22 cellular contexts compared by ENCODE assay signal in genomic region chr2:8558956-8559355, GRCh38.
DNase-seq lines count a peak whose midpoint lies in the region; ATAC-seq, FAIRE-seq and TF ChIP-seq lines count a peak whose summit lies in the region.
"Had no signal": no experiment of that assay in that cellular context is flagged by ENCODE, and none has a peak within 500 bp of the region (broad histone marks: within the 10 kb centered on the region; RNA-seq: fewer than 3 reads in every experiment).

No MANE protein-coding gene starts in this region.

- no peak for FAIRE-seq in GM12878 (lab: Jason Lieb, UNC)
- FAIRE-seq: A204.1, G401.6, GM12892, GM18507, HTR-8/SVneo had no signal

- H3K9ac ChIP-seq in HCT116 (ENCODE audit: low read length) = no peak overlapping the region
- H3K9ac ChIP-seq in GM12878 (ENCODE audit: control insufficient read depth, insufficient read depth, low read length) = no peak overlapping the region

- intact Hi-C loops in HCT116 (cut with micrococcal nuclease) (no loop called here), OCI-LY7 (cut with micrococcal nuclease; ENCODE audit: unreplicated experiment) (no loop called here), GM12878 (cut with micrococcal nuclease; ENCODE audit: unreplicated experiment) (no loop called here)

- H3K79me2 ChIP-seq in HCT116 (ENCODE audit: insufficient read depth, low read length) (no peaks in the 10 kb centered on the region), OCI-LY7 (ENCODE audit: insufficient read depth, low read depth, low read length) (peaks cover 70% of the 10 kb centered on the region), GM12878 (ENCODE audit: control insufficient read depth, insufficient read depth, low read length) (no peaks in the 10 kb centered on the region)

- RAD21 ChIA-PET in HCT116 (lab: Charles Lee; ENCODE audit: low non-redundant PET in 1 of 2, low total read pairs in 2 of 2, uncharacterized antibody in 2 of 2, unreplicated experiment in 2 of 2) (no interaction called here), GM12878 (lab: Charles Lee; ENCODE audit: unreplicated experiment) (no interaction called here)

- SMC1A ChIA-PET in GM12878 (lab: Charles Lee; ENCODE audit: uncharacterized antibody, unreplicated experiment) = interaction anchor here (1.2 to 2.5 kb wide), 3 partner anchors 13 to 25 kb away, joined by 3 to 19 read pairs (median 7); no protein-coding TSS in a partner anchor

- H3K27ac ChIP-seq in HCT116 (ENCODE audit: low read depth, low read length) (no peak overlapping the region), OCI-LY7 (ENCODE audit: low read depth, low read length, poor library complexity, severe bottlenecking) (peak overlapping the region; percentile 5), GM12878 (ENCODE audit: control insufficient read depth, insufficient read depth) (no peak overlapping the region)

- ATAC-seq in HCT116 (no peak), GM12878 (no peak), GM21619 (IDR thresholded peaks at IDR 0.05; ENCODE audit: unreplicated experiment) (no peak), GM21528 (IDR thresholded peaks at IDR 0.05; ENCODE audit: low FRiP score, unreplicated experiment) (no peak)

- no peaks in the 10 kb centered on the region for H3K9me2 ChIP-seq in HCT116 (ENCODE audit: insufficient read depth)
- H3K9me2 ChIP-seq in OCI-LY7 (ENCODE audit: insufficient read depth, low read length) = no peaks in the 10 kb centered on the region

- no peak for TF ChIP-seq RAD21 in HCT116 (IDR thresholded peaks at IDR 0.05; ENCODE audit: low read depth)
- TF ChIP-seq RAD21 in GM12878 (IDR thresholded peaks at IDR 0.05; ENCODE audit: insufficient read depth, low read depth, low read length) = no peak

- H4K20me1 ChIP-seq in HCT116 (ENCODE audit: insufficient read depth) = no peaks in the 10 kb centered on the region
- H4K20me1 ChIP-seq in OCI-LY7 (ENCODE audit: insufficient read depth, low read length) = no peaks in the 10 kb centered on the region
- H4K20me1 ChIP-seq in GM12878 (ENCODE audit: control insufficient read depth, insufficient read depth) = no peaks in the 10 kb centered on the region

- in situ Hi-C loops in GM12878 (cut with MboI) = no loop called here

- H3K27me3 ChIP-seq in HCT116 (ENCODE audit: insufficient read depth, low read length) (no peaks in the 10 kb centered on the region), GM12878 (replicated peaks in 1 of 2; ENCODE audit: control insufficient read depth in 2 of 2, insufficient read depth in 2 of 2, low read length in 1 of 2) (no peaks in the 10 kb centered on the region)
- H3K27me3 ChIP-seq: BE2C had no signal

- H2AFZ ChIP-seq in HCT116 (ENCODE audit: low read depth, low read length, poor library complexity, severe bottlenecking) (no peak overlapping the region), OCI-LY7 (ENCODE audit: low read length) (no peak overlapping the region), GM12878 (ENCODE audit: control insufficient read depth, low read depth, low read length) (no peak overlapping the region)

- POLR2A ChIA-PET in HCT116 (lab: Charles Lee) (no interaction called here), OCI-LY7 (lab: Charles Lee) (interaction anchor here (1.0 to 4.6 kb wide), 4 partner anchors 9 to 46 kb away, joined by 3 to 62 read pairs (median 3); no protein-coding TSS in a partner anchor), GM12878 (lab: Charles Lee) (interaction anchor here (1.8 kb wide), 1 partner anchor 12 kb away, joined by 9 read pairs; no protein-coding TSS in a partner anchor)

- BruUV-seq in HCT116 (replicated peaks; lab: Mats Ljungman, UMichigan) (no TSS peak), OCI-LY7 (replicated peaks; lab: Mats Ljungman, UMichigan) (no TSS peak), GM12878 (replicated peaks; lab: Mats Ljungman, UMichigan) (no TSS peak)

- CTCF ChIA-PET in HCT116 (lab: Charles Lee) = no interaction called here
- CTCF ChIA-PET in OCI-LY7 (lab: Charles Lee; ENCODE audit: unreplicated experiment) = interaction anchor here (0.6 to 1.6 kb wide), 2 partner anchors 13 to 542 kb away, joined by 3 to 6 read pairs; no protein-coding TSS in a partner anchor
- CTCF ChIA-PET in GM12878 (lab: Yijun Ruan, JAX) = interaction anchor here (1.3 to 2.0 kb wide), 3 partner anchors 13 to 1354 kb away, joined by 3 to 11 read pairs (median 3); no protein-coding TSS in a partner anchor

- no peak overlapping the region for H3K4me3 ChIP-seq in HCT116 (replicated peaks in 1 of 2; ENCODE audit: low read depth in 1 of 2, low read length in 2 of 2)
- no peak overlapping the region for H3K4me3 ChIP-seq in OCI-LY7 (ENCODE audit: low read depth, low read length, poor library complexity, severe bottlenecking)
- no peak overlapping the region for H3K4me3 ChIP-seq in GM12878
- H3K4me3 ChIP-seq: HAP-1 had no signal

- H3K4me2 ChIP-seq in HCT116 (ENCODE audit: low read length) (no peak overlapping the region), OCI-LY7 (ENCODE audit: low read length) (no peak overlapping the region), GM12878 (ENCODE audit: control insufficient read depth, insufficient read depth) (no peak overlapping the region)

- TF ChIP-seq CTCF in HCT116 (IDR thresholded peaks at IDR 0.05 in 2 of 3, conservative IDR thresholded peaks at IDR 0.05 in 1 of 3; ENCODE audit: borderline replicate concordance in 1 of 3, insufficient read depth in 1 of 3, low read depth in 2 of 3, low read length in 2 of 3) (no peak), OCI-LY7 (conservative IDR thresholded peaks at IDR 0.05; ENCODE audit: low read length) (no peak), GM12878 (IDR thresholded peaks at IDR 0.05 in 2 of 3, conservative IDR thresholded peaks at IDR 0.05 in 1 of 3; ENCODE audit: control insufficient read depth in 2 of 3, extremely low read depth in 1 of 3, insufficient read depth in 1 of 3, low read depth in 3 of 3, low read length in 3 of 3) (no peak)

- H3K36me3 ChIP-seq in HCT116 (ENCODE audit: control insufficient read depth in 1 of 2, insufficient read depth in 2 of 2, low read length in 2 of 2) (no peaks in the 10 kb centered on the region), OCI-LY7 (ENCODE audit: insufficient read depth, low read length) (peaks cover 91% of the 10 kb centered on the region), GM12878 (ENCODE audit: control insufficient read depth in 2 of 2, insufficient read depth in 2 of 2, low read length in 1 of 2) (no peaks in the 10 kb centered on the region)
- H3K36me3 ChIP-seq: BE2C, HAP-1 had no signal

- DNase-seq in HCT116 (ENCODE audit: low read depth, low spot score) (no peak), OCI-LY7 (ENCODE audit: low spot score) (no peak), GM12878 (ENCODE audit: low read depth, low spot score) (no peak), DMS79 (lab: John Stamatoyannopoulos, UW) (no peak)
- DNase-seq: ACHN; BE2C; C1 segment of cervical spinal cord; CD4-positive, CD25-positive, alpha-beta regulatory T cell; CD8-positive, alpha-beta memory T cell; COR-L47; DMS 273 treated with DMSO at 0.1 percent for 48 hours; DMS53; HFFc6; KG1 had no signal

- WGBS in GM12878 (ENCODE audit: insufficient coverage, insufficient replicate concordance, low lambda C conversion rate, missing lambda C conversion rate) = 70% methylated on average over 2 of the region's 2 CpGs

- H3K9me3 ChIP-seq in HCT116 (ENCODE audit: control insufficient read depth in 1 of 2, insufficient read depth in 1 of 2, low read depth in 1 of 2, low read length in 2 of 2) (peaks cover 0 to 8% of the 10 kb centered on the region in 2 experiments; a peak in 1 of 4 replicates), OCI-LY7 (ENCODE audit: low read length) (peaks cover 48% of the 10 kb centered on the region), GM12878 (replicated peaks; ENCODE audit: control insufficient read depth, insufficient read depth, low read length) (peaks cover 18% of the 10 kb centered on the region)
- H3K9me3 ChIP-seq: BE2C, HAP-1 had no signal

- no peaks in the 10 kb centered on the region for H3K4me1 ChIP-seq in HCT116 (ENCODE audit: control insufficient read depth in 1 of 2, insufficient read depth in 2 of 2, low read length in 2 of 2)
- peaks cover 43% of the 10 kb centered on the region for H3K4me1 ChIP-seq in OCI-LY7 (ENCODE audit: insufficient read depth, low read length, poor library complexity, severe bottlenecking)
- H3K4me1 ChIP-seq in GM12878 (ENCODE audit: control insufficient read depth, insufficient read depth, low read length) = no peaks in the 10 kb centered on the region
- H3K4me1 ChIP-seq: BE2C, HAP-1 had no signal

- no peak for TF ChIP-seq EP300 in GM12878 (IDR thresholded peaks at IDR 0.05; ENCODE audit: borderline replicate concordance in 1 of 2, control insufficient read depth in 1 of 2, low read depth in 2 of 2, low read length in 2 of 2)

- TF ChIP-seq POLR2A in HCT116 (IDR thresholded peaks at IDR 0.05; ENCODE audit: borderline replicate concordance, extremely low read depth, insufficient read depth, insufficient read length) (no peak), GM12878 (IDR thresholded peaks at IDR 0.05; ENCODE audit: low read depth, low read length) (no peak)

TF ChIP-seq in HCT116, 20 proteins besides CTCF, POLR2A, EP300 and RAD21:
- TF ChIP-seq ELF1 (IDR thresholded peaks at IDR 0.05; ENCODE audit: borderline replicate concordance, low read depth) (no peak), CBX3 (IDR thresholded peaks at IDR 0.05; ENCODE audit: low read depth) (peak; percentile 42; the same call in 1 of the 2 replicates)

TF ChIP-seq in GM12878, 131 proteins besides CTCF, POLR2A, EP300 and RAD21 (continues in another document):
- TF ChIP-seq FOXK2 (IDR thresholded peaks at IDR 0.05) = no peak
- no peak for TF ChIP-seq BRCA1 (IDR thresholded peaks at IDR 0.05; ENCODE audit: low read depth, low read length)
- no peak for TF ChIP-seq SIN3A (IDR thresholded peaks at IDR 0.05; ENCODE audit: low read depth, low read length)
- no peak for TF ChIP-seq YBX1 (IDR thresholded peaks at IDR 0.05)

Comparison
In these comparisons a context has a peak if more than half of its experiments do, and no peak if none do; other contexts are left out.
1. Of the 18 proteins assayed by ChIP-seq in both GM12878 and HCT116: peak only in GM12878: none; only in HCT116: CBX3; in both: none; in neither: 17.